2 cellular contexts compared by ENCODE assay signal in the genomic region with DNA sequence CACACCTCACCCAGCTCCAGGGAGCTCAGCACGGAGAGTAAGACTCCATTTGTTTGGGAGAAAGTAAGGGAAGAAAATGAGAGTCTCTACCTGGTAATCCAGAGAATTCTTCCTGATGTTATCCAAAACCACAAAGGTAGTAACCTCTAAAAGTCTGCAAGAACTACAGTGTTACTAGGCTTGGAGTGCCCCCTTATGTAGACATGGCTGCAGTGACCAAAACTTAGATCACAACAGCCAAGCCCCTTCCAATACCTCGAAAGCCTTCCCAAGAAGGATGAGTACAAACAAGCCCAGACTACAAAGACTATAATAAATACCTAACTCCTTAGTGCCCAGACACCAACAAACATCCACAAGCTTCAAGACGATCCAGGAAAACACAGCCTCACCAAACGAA.
TF ChIP-seq lines count a peak whose summit lies in the region.

No MANE protein-coding gene starts in this region.

TF ChIP-seq in SK-N-SH, 30 proteins besides CTCF, POLR2A, EP300 and RAD21 (continued from another document):
- TF ChIP-seq TCF12 (IDR thresholded peaks at IDR 0.05) (no peak), RFX5 (IDR thresholded peaks at IDR 0.05; ENCODE audit: low read length) (no peak), RCOR1 (IDR thresholded peaks at IDR 0.05; ENCODE audit: low read length) (no peak), GATA2 (CRISPR knock-in tag; IDR thresholded peaks at IDR 0.05) (no peak)
- TF ChIP-seq, protein P1, sequence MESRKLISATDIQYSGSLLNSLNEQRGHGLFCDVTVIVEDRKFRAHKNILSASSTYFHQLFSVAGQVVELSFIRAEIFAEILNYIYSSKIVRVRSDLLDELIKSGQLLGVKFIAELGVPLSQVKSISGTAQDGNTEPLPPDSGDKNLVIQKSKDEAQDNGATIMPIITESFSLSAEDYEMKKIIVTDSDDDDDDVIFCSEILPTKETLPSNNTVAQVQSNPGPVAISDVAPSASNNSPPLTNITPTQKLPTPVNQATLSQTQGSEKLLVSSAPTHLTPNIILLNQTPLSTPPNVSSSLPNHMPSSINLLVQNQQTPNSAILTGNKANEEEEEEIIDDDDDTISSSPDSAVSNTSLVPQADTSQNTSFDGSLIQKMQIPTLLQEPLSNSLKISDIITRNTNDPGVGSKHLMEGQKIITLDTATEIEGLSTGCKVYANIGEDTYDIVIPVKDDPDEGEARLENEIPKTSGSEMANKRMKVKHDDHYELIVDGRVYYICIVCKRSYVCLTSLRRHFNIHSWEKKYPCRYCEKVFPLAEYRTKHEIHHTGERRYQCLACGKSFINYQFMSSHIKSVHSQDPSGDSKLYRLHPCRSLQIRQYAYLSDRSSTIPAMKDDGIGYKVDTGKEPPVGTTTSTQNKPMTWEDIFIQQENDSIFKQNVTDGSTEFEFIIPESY (IDR thresholded peaks at IDR 0.05; ENCODE audit: borderline replicate concordance, low read depth) = no peak
- TF ChIP-seq, protein P2, sequence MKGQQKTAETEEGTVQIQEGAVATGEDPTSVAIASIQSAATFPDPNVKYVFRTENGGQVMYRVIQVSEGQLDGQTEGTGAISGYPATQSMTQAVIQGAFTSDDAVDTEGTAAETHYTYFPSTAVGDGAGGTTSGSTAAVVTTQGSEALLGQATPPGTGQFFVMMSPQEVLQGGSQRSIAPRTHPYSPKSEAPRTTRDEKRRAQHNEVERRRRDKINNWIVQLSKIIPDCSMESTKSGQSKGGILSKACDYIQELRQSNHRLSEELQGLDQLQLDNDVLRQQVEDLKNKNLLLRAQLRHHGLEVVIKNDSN (IDR thresholded peaks at IDR 0.05; ENCODE audit: borderline replicate concordance, low read depth) = no peak
- TF ChIP-seq, protein P3, sequence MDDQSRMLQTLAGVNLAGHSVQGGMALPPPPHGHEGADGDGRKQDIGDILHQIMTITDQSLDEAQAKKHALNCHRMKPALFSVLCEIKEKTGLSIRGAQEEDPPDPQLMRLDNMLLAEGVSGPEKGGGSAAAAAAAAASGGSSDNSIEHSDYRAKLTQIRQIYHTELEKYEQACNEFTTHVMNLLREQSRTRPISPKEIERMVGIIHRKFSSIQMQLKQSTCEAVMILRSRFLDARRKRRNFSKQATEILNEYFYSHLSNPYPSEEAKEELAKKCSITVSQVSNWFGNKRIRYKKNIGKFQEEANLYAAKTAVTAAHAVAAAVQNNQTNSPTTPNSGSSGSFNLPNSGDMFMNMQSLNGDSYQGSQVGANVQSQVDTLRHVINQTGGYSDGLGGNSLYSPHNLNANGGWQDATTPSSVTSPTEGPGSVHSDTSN (IDR thresholded peaks at IDR 0.05) = no peak

TF ChIP-seq in SK-N-SH treated with all-trans-retinoic acid at 6 μM for 48 hours, 23 proteins besides CTCF, POLR2A, EP300 and RAD21 (continued from another document):
- TF ChIP-seq, protein P4, sequence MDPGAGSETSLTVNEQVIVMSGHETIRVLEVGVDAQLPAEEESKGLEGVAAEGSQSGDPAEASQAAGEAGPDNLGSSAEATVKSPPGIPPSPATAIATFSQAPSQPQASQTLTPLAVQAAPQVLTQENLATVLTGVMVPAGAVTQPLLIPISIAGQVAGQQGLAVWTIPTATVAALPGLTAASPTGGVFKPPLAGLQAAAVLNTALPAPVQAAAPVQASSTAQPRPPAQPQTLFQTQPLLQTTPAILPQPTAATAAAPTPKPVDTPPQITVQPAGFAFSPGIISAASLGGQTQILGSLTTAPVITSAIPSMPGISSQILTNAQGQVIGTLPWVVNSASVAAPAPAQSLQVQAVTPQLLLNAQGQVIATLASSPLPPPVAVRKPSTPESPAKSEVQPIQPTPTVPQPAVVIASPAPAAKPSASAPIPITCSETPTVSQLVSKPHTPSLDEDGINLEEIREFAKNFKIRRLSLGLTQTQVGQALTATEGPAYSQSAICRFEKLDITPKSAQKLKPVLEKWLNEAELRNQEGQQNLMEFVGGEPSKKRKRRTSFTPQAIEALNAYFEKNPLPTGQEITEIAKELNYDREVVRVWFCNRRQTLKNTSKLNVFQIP (CRISPR knock-in tag; IDR thresholded peaks at IDR 0.05; ENCODE audit: borderline replicate concordance, low read depth) = no peak
- TF ChIP-seq, protein P5, sequence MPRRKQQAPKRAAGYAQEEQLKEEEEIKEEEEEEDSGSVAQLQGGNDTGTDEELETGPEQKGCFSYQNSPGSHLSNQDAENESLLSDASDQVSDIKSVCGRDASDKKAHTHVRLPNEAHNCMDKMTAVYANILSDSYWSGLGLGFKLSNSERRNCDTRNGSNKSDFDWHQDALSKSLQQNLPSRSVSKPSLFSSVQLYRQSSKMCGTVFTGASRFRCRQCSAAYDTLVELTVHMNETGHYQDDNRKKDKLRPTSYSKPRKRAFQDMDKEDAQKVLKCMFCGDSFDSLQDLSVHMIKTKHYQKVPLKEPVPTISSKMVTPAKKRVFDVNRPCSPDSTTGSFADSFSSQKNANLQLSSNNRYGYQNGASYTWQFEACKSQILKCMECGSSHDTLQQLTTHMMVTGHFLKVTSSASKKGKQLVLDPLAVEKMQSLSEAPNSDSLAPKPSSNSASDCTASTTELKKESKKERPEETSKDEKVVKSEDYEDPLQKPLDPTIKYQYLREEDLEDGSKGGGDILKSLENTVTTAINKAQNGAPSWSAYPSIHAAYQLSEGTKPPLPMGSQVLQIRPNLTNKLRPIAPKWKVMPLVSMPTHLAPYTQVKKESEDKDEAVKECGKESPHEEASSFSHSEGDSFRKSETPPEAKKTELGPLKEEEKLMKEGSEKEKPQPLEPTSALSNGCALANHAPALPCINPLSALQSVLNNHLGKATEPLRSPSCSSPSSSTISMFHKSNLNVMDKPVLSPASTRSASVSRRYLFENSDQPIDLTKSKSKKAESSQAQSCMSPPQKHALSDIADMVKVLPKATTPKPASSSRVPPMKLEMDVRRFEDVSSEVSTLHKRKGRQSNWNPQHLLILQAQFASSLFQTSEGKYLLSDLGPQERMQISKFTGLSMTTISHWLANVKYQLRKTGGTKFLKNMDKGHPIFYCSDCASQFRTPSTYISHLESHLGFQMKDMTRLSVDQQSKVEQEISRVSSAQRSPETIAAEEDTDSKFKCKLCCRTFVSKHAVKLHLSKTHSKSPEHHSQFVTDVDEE (CRISPR knock-in tag; IDR thresholded peaks at IDR 0.05) = no peak
- no peak for TF ChIP-seq ZFP3 (CRISPR knock-in tag; IDR thresholded peaks at IDR 0.05)
- no peak for TF ChIP-seq TOX (CRISPR knock-in tag; IDR thresholded peaks at IDR 0.05; ENCODE audit: borderline replicate concordance)
- TF ChIP-seq, protein P6, sequence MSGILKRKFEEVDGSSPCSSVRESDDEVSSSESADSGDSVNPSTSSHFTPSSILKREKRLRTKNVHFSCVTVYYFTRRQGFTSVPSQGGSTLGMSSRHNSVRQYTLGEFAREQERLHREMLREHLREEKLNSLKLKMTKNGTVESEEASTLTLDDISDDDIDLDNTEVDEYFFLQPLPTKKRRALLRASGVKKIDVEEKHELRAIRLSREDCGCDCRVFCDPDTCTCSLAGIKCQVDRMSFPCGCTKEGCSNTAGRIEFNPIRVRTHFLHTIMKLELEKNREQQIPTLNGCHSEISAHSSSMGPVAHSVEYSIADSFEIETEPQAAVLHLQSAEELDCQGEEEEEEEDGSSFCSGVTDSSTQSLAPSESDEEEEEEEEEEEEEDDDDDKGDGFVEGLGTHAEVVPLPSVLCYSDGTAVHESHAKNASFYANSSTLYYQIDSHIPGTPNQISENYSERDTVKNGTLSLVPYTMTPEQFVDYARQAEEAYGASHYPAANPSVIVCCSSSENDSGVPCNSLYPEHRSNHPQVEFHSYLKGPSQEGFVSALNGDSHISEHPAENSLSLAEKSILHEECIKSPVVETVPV (CRISPR knock-in tag; IDR thresholded peaks at IDR 0.05) = no peak
- no peak for TF ChIP-seq TCF4 (CRISPR knock-in tag; IDR thresholded peaks at IDR 0.05; ENCODE audit: borderline replicate concordance)
- no peak for TF ChIP-seq ZNF70 (CRISPR knock-in tag; IDR thresholded peaks at IDR 0.05)
- TF ChIP-seq ZNF565 (CRISPR knock-in tag; conservative IDR thresholded peaks at IDR 0.05; ENCODE audit: low read depth) = no peak
- TF ChIP-seq, protein P7, sequence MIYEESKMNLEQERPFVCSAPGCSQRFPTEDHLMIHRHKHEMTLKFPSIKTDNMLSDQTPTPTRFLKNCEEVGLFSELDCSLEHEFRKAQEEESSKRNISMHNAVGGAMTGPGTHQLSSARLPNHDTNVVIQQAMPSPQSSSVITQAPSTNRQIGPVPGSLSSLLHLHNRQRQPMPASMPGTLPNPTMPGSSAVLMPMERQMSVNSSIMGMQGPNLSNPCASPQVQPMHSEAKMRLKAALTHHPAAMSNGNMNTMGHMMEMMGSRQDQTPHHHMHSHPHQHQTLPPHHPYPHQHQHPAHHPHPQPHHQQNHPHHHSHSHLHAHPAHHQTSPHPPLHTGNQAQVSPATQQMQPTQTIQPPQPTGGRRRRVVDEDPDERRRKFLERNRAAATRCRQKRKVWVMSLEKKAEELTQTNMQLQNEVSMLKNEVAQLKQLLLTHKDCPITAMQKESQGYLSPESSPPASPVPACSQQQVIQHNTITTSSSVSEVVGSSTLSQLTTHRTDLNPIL (CRISPR knock-in tag; IDR thresholded peaks at IDR 0.05; ENCODE audit: low read depth) = no peak
- no peak for TF ChIP-seq CSDC2 (CRISPR knock-in tag; IDR thresholded peaks at IDR 0.05)
- TF ChIP-seq BACH2 (CRISPR knock-in tag; IDR thresholded peaks at IDR 0.05; ENCODE audit: borderline replicate concordance) = no peak
- no peak for TF ChIP-seq GLIS3 (CRISPR knock-in tag; IDR thresholded peaks at IDR 0.05)
- TF ChIP-seq ESRRG (CRISPR knock-in tag; IDR thresholded peaks at IDR 0.05) = no peak
- TF ChIP-seq, protein P8, sequence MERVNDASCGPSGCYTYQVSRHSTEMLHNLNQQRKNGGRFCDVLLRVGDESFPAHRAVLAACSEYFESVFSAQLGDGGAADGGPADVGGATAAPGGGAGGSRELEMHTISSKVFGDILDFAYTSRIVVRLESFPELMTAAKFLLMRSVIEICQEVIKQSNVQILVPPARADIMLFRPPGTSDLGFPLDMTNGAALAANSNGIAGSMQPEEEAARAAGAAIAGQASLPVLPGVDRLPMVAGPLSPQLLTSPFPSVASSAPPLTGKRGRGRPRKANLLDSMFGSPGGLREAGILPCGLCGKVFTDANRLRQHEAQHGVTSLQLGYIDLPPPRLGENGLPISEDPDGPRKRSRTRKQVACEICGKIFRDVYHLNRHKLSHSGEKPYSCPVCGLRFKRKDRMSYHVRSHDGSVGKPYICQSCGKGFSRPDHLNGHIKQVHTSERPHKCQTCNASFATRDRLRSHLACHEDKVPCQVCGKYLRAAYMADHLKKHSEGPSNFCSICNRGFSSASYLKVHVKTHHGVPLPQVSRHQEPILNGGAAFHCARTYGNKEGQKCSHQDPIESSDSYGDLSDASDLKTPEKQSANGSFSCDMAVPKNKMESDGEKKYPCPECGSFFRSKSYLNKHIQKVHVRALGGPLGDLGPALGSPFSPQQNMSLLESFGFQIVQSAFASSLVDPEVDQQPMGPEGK (CRISPR knock-in tag; IDR thresholded peaks at IDR 0.05; ENCODE audit: borderline replicate concordance) = no peak
- TF ChIP-seq ZNF8 (CRISPR knock-in tag; IDR thresholded peaks at IDR 0.05) = no peak
